Comparison of ENCODE assay signal across 25 cellular contexts in the genomic region with DNA sequence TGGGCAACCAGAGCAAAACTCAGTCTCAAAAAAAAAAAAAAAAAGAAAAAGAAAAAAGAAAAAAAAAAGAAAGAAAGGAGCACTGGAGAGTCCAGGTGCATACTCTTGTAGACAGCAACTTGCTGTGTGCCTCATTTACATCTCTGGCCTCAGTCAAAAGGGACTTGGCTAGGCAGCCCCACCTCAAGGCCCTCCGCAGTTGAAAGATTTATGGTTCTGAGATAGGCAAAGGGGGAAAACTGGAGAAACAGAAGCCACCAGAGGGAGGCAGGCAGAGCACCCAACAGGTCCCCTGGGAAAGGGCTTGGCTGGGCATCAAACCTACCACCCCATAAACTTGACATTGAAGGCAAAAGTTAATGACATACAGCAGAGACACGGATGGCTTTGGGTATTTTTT. TPM values are rescaled to one million over a fixed set of nuclear protein-coding genes. Genes with fewer than 3 reads are reported as not detected.
"Had no signal": no experiment of that assay in that cellular context is flagged by ENCODE, and none has a peak within 500 bp of the region (broad histone marks: within the 10 kb centered on the region; RNA-seq: fewer than 3 reads in every experiment).

No MANE protein-coding gene starts in this region.

- H3K9me3 Mint-ChIP-seq: effector memory CD8-positive, alpha-beta T cell; T-cell; type B pancreatic cell; WTC11 had no signal

- H3K4me3 ChIP-seq: breast epithelium, colonic mucosa, dorsolateral prefrontal cortex, esophagus squamous epithelium, gastrocnemius medialis, sigmoid colon, smooth muscle cell, thoracic aorta had no signal

- FAIRE-seq: endothelial cell of umbilical vein had no signal

- H3K27me3 Mint-ChIP-seq: activated naive CD8-positive, alpha-beta T cell; effector memory CD8-positive, alpha-beta T cell; T-cell; type B pancreatic cell had no signal

- H3K9me3 ChIP-seq: breast epithelium, colonic mucosa, esophagus squamous epithelium, gastrocnemius medialis, sigmoid colon, thoracic aorta had no signal

- H3K4me2 ChIP-seq: smooth muscle cell had no signal

- H3K4me1 Mint-ChIP-seq: WTC11 had no signal

- H3K27ac ChIP-seq: breast epithelium, colonic mucosa, dorsolateral prefrontal cortex, esophagus squamous epithelium, gastrocnemius medialis, sigmoid colon, thoracic aorta had no signal

- DNase-seq: activated CD4-positive, alpha-beta T cell treated with anti-CD3 and anti-CD28 coated beads, Interleukin-2, amount 50 U/mL, for 48 hours; activated CD8-positive, alpha-beta memory T cell treated with anti-CD3 and anti-CD28 coated beads, Interleukin-2, amount 50 U/mL, for 48 hours; activated effector memory CD4-positive, alpha-beta T cell treated with anti-CD3 and anti-CD28 coated beads, Interleukin-2, amount 50 U/mL, for 16 hours; activated T-cell treated with anti-CD3 and anti-CD28 coated beads, Interleukin-2, amount 50 U/mL, for 72 hours; amniotic stem cell; colonic mucosa; dorsolateral prefrontal cortex; effector memory CD8-positive, alpha-beta T cell; esophagus squamous epithelium; gastrocnemius medialis; hippocampal formation; sigmoid colon; stimulated activated CD4-positive, alpha-beta T cell treated with anti-CD3 and anti-CD28 coated beads, Interleukin-15, amount 100 ng/mL, for 24 hours; stimulated activated naive CD4-positive, alpha-beta T cell treated with Interleukin-2 at 50 U/mL for 16 hours; T-cell had no signal

- H3K4me1 ChIP-seq: breast epithelium, colonic mucosa, esophagus squamous epithelium, gastrocnemius medialis, sigmoid colon had no signal

- H3K27ac Mint-ChIP-seq: activated T-cell treated with anti-CD3 and anti-CD28 coated beads, Interleukin-2, amount 50 U/mL, for 72 hours; type B pancreatic cell; WTC11 had no signal

- H3K4me3 Mint-ChIP-seq: activated naive CD8-positive, alpha-beta T cell; activated T-cell treated with anti-CD3 and anti-CD28 coated beads, Interleukin-2, amount 50 U/mL, for 72 hours; effector memory CD8-positive, alpha-beta T cell; T-cell; type B pancreatic cell; WTC11 had no signal

- H3K27me3 ChIP-seq: breast epithelium, colonic mucosa, dorsolateral prefrontal cortex, gastrocnemius medialis, sigmoid colon had no signal

- H3K36me3 Mint-ChIP-seq: type B pancreatic cell had no signal

- ATAC-seq: activated T-cell treated with anti-CD3 and anti-CD28 coated beads, Interleukin-2, amount 50 U/mL, for 72 hours; effector memory CD8-positive, alpha-beta T cell; gastrocnemius medialis; T-cell; WTC11 had no signal

- H3K36me3 ChIP-seq: breast epithelium, gastrocnemius medialis had no signal

RNA-seq across cellular contexts. Expression of gene ORM2, which starts 6.1 kb away (rescaled TPM):
- total RNA-seq: activated CD8-positive, alpha-beta memory T cell treated with anti-CD3 and anti-CD28 coated beads for 36 hours; activated T-cell treated with anti-CD3 and anti-CD28 coated beads, Interleukin-2, amount 50 U/mL, for 72 hours; endothelial cell of umbilical vein; esophagus squamous epithelium; renal cortical epithelial cell; sigmoid colon; smooth muscle cell; thoracic aorta had no signal
- polyA plus RNA-seq: endothelial cell of umbilical vein, neural cell, smooth muscle cell had no signal

RNA-seq across cellular contexts. Expression of gene ORM1, which starts 12.8 kb away (rescaled TPM):
- total RNA-seq: activated CD8-positive, alpha-beta memory T cell treated with anti-CD3 and anti-CD28 coated beads for 36 hours; activated T-cell treated with anti-CD3 and anti-CD28 coated beads, Interleukin-2, amount 50 U/mL, for 72 hours; endothelial cell of umbilical vein; renal cortical epithelial cell; sigmoid colon; smooth muscle cell; thoracic aorta had no signal
- polyA plus RNA-seq: endothelial cell of umbilical vein, neural cell had no signal
